Comparison of ENCODE assay signal across 8 cellular contexts in the genomic region with DNA sequence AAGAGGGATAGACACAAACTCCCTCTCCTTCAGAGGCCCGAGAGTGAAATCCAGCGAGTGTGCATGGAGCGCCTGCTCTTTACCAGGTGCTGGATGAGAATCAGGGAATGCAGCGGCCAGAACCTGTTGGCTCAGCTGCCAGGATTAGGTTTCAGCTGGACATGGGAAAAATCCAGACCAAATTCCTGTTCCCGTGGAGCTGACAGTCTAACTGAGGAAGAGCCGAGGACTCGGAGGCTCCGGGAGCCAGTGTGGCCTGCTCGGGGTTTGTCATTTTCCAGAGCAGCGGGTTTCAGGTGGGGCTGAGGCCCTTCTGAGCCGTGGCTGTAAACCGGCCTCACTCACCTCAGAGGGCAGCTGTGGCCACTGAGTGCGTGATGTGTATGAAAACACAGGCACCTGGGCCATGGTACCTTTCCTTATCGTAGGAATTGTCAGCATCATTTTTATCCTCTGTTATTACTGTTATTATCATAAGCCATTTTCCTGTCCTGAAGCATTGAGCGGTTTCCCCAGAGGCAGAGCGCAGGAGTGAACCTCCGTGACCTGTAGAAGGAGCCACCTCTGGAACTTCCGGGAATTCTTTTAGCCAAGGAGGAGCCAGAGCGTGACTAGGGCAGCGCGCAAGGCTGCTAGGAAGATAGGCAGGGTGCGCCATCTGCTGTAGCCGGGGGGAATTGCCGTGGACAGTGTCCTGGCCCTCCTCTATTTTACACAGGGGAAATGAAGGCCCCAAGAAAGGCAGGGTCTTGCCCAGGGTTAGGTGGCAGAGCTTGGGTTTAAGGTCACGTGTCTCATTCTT. TPM values are rescaled to one million over a fixed set of nuclear protein-coding genes. Genes with fewer than 3 reads are reported as not detected.
DNase-seq lines count a peak whose midpoint lies in the region; ATAC-seq and TF ChIP-seq lines count a peak whose summit lies in the region.

No MANE protein-coding gene starts in this region.

- peak overlapping the region in 2 of 3 donors; percentile 44 to 59 for H3K4me3 Mint-ChIP-seq in T-cell

- no peaks in the 10 kb centered on the region for H3K9me3 Mint-ChIP-seq in T-cell

- POLR2A ChIA-PET in HEK293 (lab: Yijun Ruan, JAX) (interaction anchor here (0.6 to 0.8 kb wide), 3 partner anchors 124 to 225 kb away, joined by 3 to 4 read pairs (median 3); a partner anchor contains a TSS), T-cell (lab: Charles Lee) (interaction anchor here (0.6 to 1.0 kb wide), 4 partner anchors 40 to 227 kb away, joined by 3 to 6 read pairs (median 4); a partner anchor contains a TSS)

- H3K4me1 Mint-ChIP-seq in T-cell: peaks cover 32 to 35% (median 32%) of the 10 kb centered on the region in 3 donors

- H3K4me3 ChIP-seq in HEK293 (ENCODE audit: low read depth, low read length) (no peak overlapping the region), heart right ventricle (peak overlapping the region in 7 of 10 donors; percentile 25 to 47 (median 32)), prostate gland (peak overlapping the region in 1 of 2 donors; percentile 3)

- peaks cover 0 to 14% of the 10 kb centered on the region in 2 experiments; a peak in 1 of 3 replicates for H3K36me3 ChIP-seq in HEK293 (ENCODE audit: control insufficient read depth in 2 of 2, insufficient read depth in 1 of 2, low read length in 2 of 2)
- peaks cover 0 to 35% (median 7%) of the 10 kb centered on the region in 9 donors for H3K36me3 ChIP-seq in heart right ventricle
- H3K36me3 ChIP-seq in prostate gland: no peaks in the 10 kb centered on the region

- DNase-seq in EL (peak; percentile 89), NCI-H1417 treated with DMSO at 0.1 percent for 48 hours (lab: John Stamatoyannopoulos, UW) (peak; percentile 15), T-cell (peak; percentile 50 to 87 (median 78)), amniotic epithelial cell (ENCODE audit: low read depth) (peak; percentile 84), heart right ventricle (peak; percentile 91 to 92), prostate gland (ENCODE audit: low spot score) (peak; percentile 82), ureter (ENCODE audit: low spot score) (peak; percentile 91)

- TF ChIP-seq CTCF in HEK293 (tag by site-specific recombination; IDR thresholded peaks at IDR 0.05) (peak; percentile 97), heart right ventricle (IDR thresholded peaks at IDR 0.05) (peak; percentile 95 to 99 (median 97)), prostate gland (IDR thresholded peaks at IDR 0.05) (peak; percentile 96 to 97 (median 96))

- H3K27ac ChIP-seq in HEK293 (ENCODE audit: extremely low read depth, low read depth, low read length) (no peak overlapping the region), heart right ventricle (peak overlapping the region; percentile 83 to 92 (median 87)), prostate gland (peak overlapping the region; percentile 70 to 75)

- peak overlapping the region; percentile 91 to 98 for H3K27ac Mint-ChIP-seq in T-cell

- H3K36me3 Mint-ChIP-seq in T-cell: peaks cover 6% of the 10 kb centered on the region

- CTCF ChIA-PET in HEK293 (lab: Yijun Ruan, JAX): interaction anchor here (0.5 to 4.1 kb wide), 39 partner anchors 8 to 1210 kb away, joined by 3 to 41 read pairs (median 4); a partner anchor contains a TSS
- CTCF ChIA-PET in T-cell (lab: Charles Lee): interaction anchor here (0.6 to 2.2 kb wide), 17 partner anchors 9 to 806 kb away, joined by 3 to 13 read pairs (median 4); a partner anchor contains a TSS

- ATAC-seq in T-cell (replicated peaks in 1 of 4) (peak; percentile 78 to 92 (median 86)), heart right ventricle (peak; percentile 87 to 94 (median 93))

- H3K27me3 ChIP-seq in heart right ventricle (no peaks in the 10 kb centered on the region), prostate gland (replicated peaks; ENCODE audit: insufficient read depth) (no peaks in the 10 kb centered on the region)

- H3K4me1 ChIP-seq in HEK293 (ENCODE audit: control insufficient read depth, insufficient read depth, low read length): no peaks in the 10 kb centered on the region
- peaks cover 18 to 77% (median 55%) of the 10 kb centered on the region in 9 donors for H3K4me1 ChIP-seq in heart right ventricle
- H3K4me1 ChIP-seq in prostate gland (replicated peaks): peaks cover 6% of the 10 kb centered on the region

- no peak for TF ChIP-seq POLR2A in prostate gland (IDR thresholded peaks at IDR 0.05)

- H3K9me3 ChIP-seq in HEK293 (ENCODE audit: control insufficient read depth, insufficient read depth, low read depth, low read length): no peaks in the 10 kb centered on the region
- peaks cover 0 to 3% (median 0%) of the 10 kb centered on the region in 11 donors for H3K9me3 ChIP-seq in heart right ventricle
- no peaks in the 10 kb centered on the region for H3K9me3 ChIP-seq in prostate gland

- intact Hi-C loops in heart right ventricle (cut with DNase I) (loop anchor here (1.0 to 10.0 kb wide), 19 partner anchors 27 to 395 kb away; a partner anchor contains a TSS), prostate gland (cut with DNase I) (loop anchor here (2.0 to 10.0 kb wide), 6 partner anchors 71 to 395 kb away; a partner anchor contains a TSS)

- 15 to 16% methylated on average over 25 of the region's 25 CpGs for WGBS in heart right ventricle, 2 donors
- WGBS in prostate gland: 28% methylated on average over 25 of the region's 25 CpGs

- no peaks in the 10 kb centered on the region for H3K27me3 Mint-ChIP-seq in T-cell

TF ChIP-seq in HEK293, 187 proteins besides CTCF, POLR2A, EP300 and RAD21 (continues in another document):
- TF ChIP-seq, protein P1, sequence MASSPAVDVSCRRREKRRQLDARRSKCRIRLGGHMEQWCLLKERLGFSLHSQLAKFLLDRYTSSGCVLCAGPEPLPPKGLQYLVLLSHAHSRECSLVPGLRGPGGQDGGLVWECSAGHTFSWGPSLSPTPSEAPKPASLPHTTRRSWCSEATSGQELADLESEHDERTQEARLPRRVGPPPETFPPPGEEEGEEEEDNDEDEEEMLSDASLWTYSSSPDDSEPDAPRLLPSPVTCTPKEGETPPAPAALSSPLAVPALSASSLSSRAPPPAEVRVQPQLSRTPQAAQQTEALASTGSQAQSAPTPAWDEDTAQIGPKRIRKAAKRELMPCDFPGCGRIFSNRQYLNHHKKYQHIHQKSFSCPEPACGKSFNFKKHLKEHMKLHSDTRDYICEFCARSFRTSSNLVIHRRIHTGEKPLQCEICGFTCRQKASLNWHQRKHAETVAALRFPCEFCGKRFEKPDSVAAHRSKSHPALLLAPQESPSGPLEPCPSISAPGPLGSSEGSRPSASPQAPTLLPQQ (tag by site-specific recombination; IDR thresholded peaks at IDR 0.05): 0 out of 2 replicates have a peak, but pooled peaks have one; percentile 28
- TF ChIP-seq ZNF621 (tag by site-specific recombination; IDR thresholded peaks at IDR 0.05) (no peak), SCRT2 (tag by site-specific recombination; IDR thresholded peaks at IDR 0.05) (peak; percentile 82), ZNF561 (tag by site-specific recombination; IDR thresholded peaks at IDR 0.05; ENCODE audit: borderline replicate concordance) (peak; percentile 81), ZNF544 (tag by site-specific recombination; IDR thresholded peaks at IDR 0.05) (no peak), ZNF654 (tag by site-specific recombination; IDR thresholded peaks at IDR 0.05; ENCODE audit: low read depth) (peak; percentile 93), ZNF558 (tag by site-specific recombination; IDR thresholded peaks at IDR 0.05) (0 out of 2 replicates have a peak, but pooled peaks have one; percentile 21), SP3 (tag by site-specific recombination; IDR thresholded peaks at IDR 0.05) (0 out of 2 replicates have a peak, but pooled peaks have one; percentile 21), ZNF600 (tag by site-specific recombination; IDR thresholded peaks at IDR 0.05) (0 out of 2 replicates have a peak, but pooled peaks have one; percentile 12), KLF9 (tag by site-specific recombination; IDR thresholded peaks at IDR 0.05; ENCODE audit: low read depth) (no peak), SCRT1 (tag by site-specific recombination; IDR thresholded peaks at IDR 0.05; ENCODE audit: borderline replicate concordance) (peak; percentile 41; the same call in 1 of the 2 replicates), ZNF2 (tag by site-specific recombination; IDR thresholded peaks at IDR 0.05) (peak; percentile 60; the same call in 1 of the 2 replicates), ZEB2 (tag by site-specific recombination; IDR thresholded peaks at IDR 0.05) (peak; percentile 48)
- TF ChIP-seq, protein P2, sequence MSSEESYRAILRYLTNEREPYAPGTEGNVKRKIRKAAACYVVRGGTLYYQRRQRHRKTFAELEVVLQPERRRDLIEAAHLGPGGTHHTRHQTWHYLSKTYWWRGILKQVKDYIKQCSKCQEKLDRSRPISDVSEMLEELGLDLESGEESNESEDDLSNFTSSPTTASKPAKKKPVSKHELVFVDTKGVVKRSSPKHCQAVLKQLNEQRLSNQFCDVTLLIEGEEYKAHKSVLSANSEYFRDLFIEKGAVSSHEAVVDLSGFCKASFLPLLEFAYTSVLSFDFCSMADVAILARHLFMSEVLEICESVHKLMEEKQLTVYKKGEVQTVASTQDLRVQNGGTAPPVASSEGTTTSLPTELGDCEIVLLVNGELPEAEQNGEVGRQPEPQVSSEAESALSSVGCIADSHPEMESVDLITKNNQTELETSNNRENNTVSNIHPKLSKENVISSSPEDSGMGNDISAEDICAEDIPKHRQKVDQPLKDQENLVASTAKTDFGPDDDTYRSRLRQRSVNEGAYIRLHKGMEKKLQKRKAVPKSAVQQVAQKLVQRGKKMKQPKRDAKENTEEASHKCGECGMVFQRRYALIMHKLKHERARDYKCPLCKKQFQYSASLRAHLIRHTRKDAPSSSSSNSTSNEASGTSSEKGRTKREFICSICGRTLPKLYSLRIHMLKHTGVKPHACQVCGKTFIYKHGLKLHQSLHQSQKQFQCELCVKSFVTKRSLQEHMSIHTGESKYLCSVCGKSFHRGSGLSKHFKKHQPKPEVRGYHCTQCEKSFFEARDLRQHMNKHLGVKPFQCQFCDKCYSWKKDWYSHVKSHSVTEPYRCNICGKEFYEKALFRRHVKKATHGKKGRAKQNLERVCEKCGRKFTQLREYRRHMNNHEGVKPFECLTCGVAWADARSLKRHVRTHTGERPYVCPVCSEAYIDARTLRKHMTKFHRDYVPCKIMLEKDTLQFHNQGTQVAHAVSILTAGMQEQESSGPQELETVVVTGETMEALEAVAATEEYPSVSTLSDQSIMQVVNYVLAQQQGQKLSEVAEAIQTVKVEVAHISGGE (tag by site-specific recombination; conservative IDR thresholded peaks at IDR 0.05; ENCODE audit: low read depth): 0 out of 2 replicates have a peak, but pooled peaks have one; percentile 22

RNA-seq across cellular contexts. Expression of a gene that starts 27.3 kb away (rescaled TPM):
- total RNA-seq in T-cell: 1 to 10 TPM; 2.1 to 7.7 (median 4.7) TPM
- total RNA-seq in heart right ventricle: 100 to 1,000 TPM; 155 to 342 (median 231) TPM
- 100 to 1,000 TPM; 180 to 196 TPM for polyA plus RNA-seq in heart right ventricle
- 10 to 100 TPM; 60.9 to 81.1 TPM for total RNA-seq in prostate gland
- 95.0 TPM for total RNA-seq in ureter

RNA-seq across cellular contexts. Expression of a gene that starts 41.8 kb away (rescaled TPM):
- total RNA-seq in T-cell: 10 to 100 TPM; 21.9 to 42.1 (median 33.3) TPM
- total RNA-seq in heart right ventricle: 10 to 100 TPM in 1 of 10 donors, 1 to 10 TPM in 9; 1.6 to 18.3 (median 3.8) TPM
- polyA plus RNA-seq in heart right ventricle: 10 to 100 TPM; 12.9 to 18.3 TPM
- total RNA-seq in prostate gland: 1 to 10 TPM; 1.1 to 10.0 TPM
- 3.6 TPM for total RNA-seq in ureter

Comparison
In these comparisons a context has a peak if more than half of its experiments do, and no peak if none do; other contexts are left out.
1. DNase-seq: peak in every context shown above with its lines; median percentile 92 in heart right ventricle; 91 in ureter; 89 in EL; 84 in amniotic epithelial cell; 82 in prostate gland; 78 in T-cell; 15 in NCI-H1417 treated with DMSO at 0.1 percent for 48 hours.
2. RNA of a gene that starts 27.3 kb away (total RNA-seq): 155 to 342 TPM in heart right ventricle, 95.0 TPM in ureter (single experiment) and 60.9 to 81.1 TPM in prostate gland; 2.1 to 7.7 TPM in T-cell; every median in the first group is over 4 times any median in the second.
3. Peak in every context shown above with its lines, with median percentiles within 50 percentile points of each other: CTCF ChIP-seq.